ENCODE assay signal across 1 cellular context in the genomic region with DNA sequence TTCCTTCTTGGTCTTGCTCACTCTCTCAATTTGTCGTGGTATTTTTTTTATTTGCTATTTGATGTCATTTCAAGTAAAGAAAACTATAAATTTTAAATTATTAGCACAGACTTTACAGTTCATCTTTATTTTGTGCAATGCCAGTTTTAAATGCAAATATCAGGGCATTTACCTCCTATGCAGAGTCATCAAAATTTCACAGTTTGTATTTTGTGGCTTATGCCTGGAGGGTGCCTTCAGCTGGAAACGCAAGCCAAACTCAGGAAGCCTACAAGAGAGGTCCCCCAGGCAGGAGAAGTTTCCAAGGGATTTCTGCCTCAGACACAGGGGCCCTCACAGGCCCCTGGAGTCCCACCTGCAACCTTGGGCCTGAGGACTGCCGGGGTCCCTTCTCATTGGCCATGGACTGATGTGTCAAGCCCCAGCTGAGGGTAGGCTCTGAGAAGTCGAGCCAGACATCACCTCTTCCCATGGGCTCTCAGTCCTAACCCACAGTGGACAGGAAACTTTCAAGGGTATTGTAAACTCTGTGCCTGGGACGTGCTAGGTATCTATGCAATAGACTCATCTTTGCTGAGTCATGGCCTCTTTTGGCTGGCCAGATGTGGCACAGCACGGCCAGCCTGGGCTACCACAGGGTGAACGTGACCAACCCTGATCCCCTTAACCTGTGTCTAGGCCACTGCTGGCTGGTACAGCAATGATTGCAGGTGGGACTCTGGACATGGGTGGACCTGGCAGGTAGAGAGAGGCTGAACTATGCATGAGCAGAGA.
TF ChIP-seq lines count a peak whose summit lies in the region.

No MANE protein-coding gene starts in this region.

TF ChIP-seq in K562, 482 proteins besides CTCF, POLR2A, EP300 and RAD21 (continues in another document):
- TF ChIP-seq NFE2 (IDR thresholded peaks at IDR 0.05; ENCODE audit: low read depth) = peak; percentile 84
- no peak for TF ChIP-seq ZFP91 (CRISPR knock-in tag; IDR thresholded peaks at IDR 0.05)
- no peak for TF ChIP-seq RBM15 (IDR thresholded peaks at IDR 0.05; ENCODE audit: insufficient read depth, low read length)
- no peak for TF ChIP-seq ZNF121 (CRISPR knock-in tag; conservative IDR thresholded peaks at IDR 0.05)
- TF ChIP-seq JUNB (CRISPR knock-in tag; conservative IDR thresholded peaks at IDR 0.05) = no peak
- no peak for TF ChIP-seq HDAC6 (IDR thresholded peaks at IDR 0.05; ENCODE audit: low read depth, low read length)
- TF ChIP-seq LARP7 (IDR thresholded peaks at IDR 0.05) = no peak
- peak; percentile 71 for TF ChIP-seq NFE2L1 (tag; IDR thresholded peaks at IDR 0.05; ENCODE audit: borderline replicate concordance, low read depth)
- TF ChIP-seq YY1 (IDR thresholded peaks at IDR 0.05; ENCODE audit: borderline replicate concordance in 1 of 3, control insufficient read depth in 1 of 3, extremely low read depth in 1 of 3, insufficient read depth in 3 of 3, insufficient read length in 1 of 3, insufficient replicate concordance in 2 of 3, low read depth in 1 of 3, low read length in 2 of 3) = no peak
- no peak for TF ChIP-seq POLR2AphosphoS5 (IDR thresholded peaks at IDR 0.05; ENCODE audit: control insufficient read depth, insufficient read depth, low read depth, low read length)
- TF ChIP-seq ATF1 (CRISPR knock-in tag; IDR thresholded peaks at IDR 0.05) = no peak
- TF ChIP-seq ATF1 (tag; IDR thresholded peaks at IDR 0.05) = no peak
- TF ChIP-seq HSF4 (CRISPR knock-in tag; IDR thresholded peaks at IDR 0.05; ENCODE audit: borderline replicate concordance) = no peak
- TF ChIP-seq ZNF197 (CRISPR knock-in tag; IDR thresholded peaks at IDR 0.05; ENCODE audit: low read depth) = no peak
- no peak for TF ChIP-seq HNRNPK (IDR thresholded peaks at IDR 0.05; ENCODE audit: low read depth, low read length, poor library complexity, severe bottlenecking)
- TF ChIP-seq, protein P1, sequence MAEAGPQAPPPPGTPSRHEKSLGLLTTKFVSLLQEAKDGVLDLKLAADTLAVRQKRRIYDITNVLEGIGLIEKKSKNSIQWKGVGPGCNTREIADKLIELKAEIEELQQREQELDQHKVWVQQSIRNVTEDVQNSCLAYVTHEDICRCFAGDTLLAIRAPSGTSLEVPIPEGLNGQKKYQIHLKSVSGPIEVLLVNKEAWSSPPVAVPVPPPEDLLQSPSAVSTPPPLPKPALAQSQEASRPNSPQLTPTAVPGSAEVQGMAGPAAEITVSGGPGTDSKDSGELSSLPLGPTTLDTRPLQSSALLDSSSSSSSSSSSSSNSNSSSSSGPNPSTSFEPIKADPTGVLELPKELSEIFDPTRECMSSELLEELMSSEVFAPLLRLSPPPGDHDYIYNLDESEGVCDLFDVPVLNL (CRISPR knock-in tag; IDR thresholded peaks at IDR 0.05; ENCODE audit: low read depth) = no peak
- no peak for TF ChIP-seq NBN (IDR thresholded peaks at IDR 0.05; ENCODE audit: low read depth)
- no peak for TF ChIP-seq EWSR1 (IDR thresholded peaks at IDR 0.05; ENCODE audit: borderline replicate concordance, low read depth, partially characterized antibody)
- no peak for TF ChIP-seq ZNF507 (tag; conservative IDR thresholded peaks at IDR 0.05)
- TF ChIP-seq ZNF316 (IDR thresholded peaks at IDR 0.05) = peak; percentile 10; the same call in 1 of the 2 replicates
- TF ChIP-seq CBFB (CRISPR knock-in tag; IDR thresholded peaks at IDR 0.05) = no peak
- TF ChIP-seq MAFF (IDR thresholded peaks at IDR 0.05; ENCODE audit: low read length) = peak; percentile 72
- no peak for TF ChIP-seq ZKSCAN3 (CRISPR knock-in tag; IDR thresholded peaks at IDR 0.05)
- TF ChIP-seq HMG20A (CRISPR knock-in tag; conservative IDR thresholded peaks at IDR 0.05) = no peak
- TF ChIP-seq ZNF551 (CRISPR knock-in tag; IDR thresholded peaks at IDR 0.05) = no peak
- no peak for TF ChIP-seq THRAP3 (IDR thresholded peaks at IDR 0.05; ENCODE audit: borderline replicate concordance)
- no peak for TF ChIP-seq ZNF668 (CRISPR knock-in tag; IDR thresholded peaks at IDR 0.05)
- no peak for TF ChIP-seq TBP (optimal IDR thresholded peaks at IDR 0.05; ENCODE audit: low read depth, low read length)
- no peak for TF ChIP-seq TEAD1 (CRISPR knock-in tag; IDR thresholded peaks at IDR 0.05)
- TF ChIP-seq TCFL5 (CRISPR knock-in tag; conservative IDR thresholded peaks at IDR 0.05) = no peak
- TF ChIP-seq ZBTB33 (CRISPR knock-in tag; IDR thresholded peaks at IDR 0.05) = no peak
- TF ChIP-seq, protein P2, sequence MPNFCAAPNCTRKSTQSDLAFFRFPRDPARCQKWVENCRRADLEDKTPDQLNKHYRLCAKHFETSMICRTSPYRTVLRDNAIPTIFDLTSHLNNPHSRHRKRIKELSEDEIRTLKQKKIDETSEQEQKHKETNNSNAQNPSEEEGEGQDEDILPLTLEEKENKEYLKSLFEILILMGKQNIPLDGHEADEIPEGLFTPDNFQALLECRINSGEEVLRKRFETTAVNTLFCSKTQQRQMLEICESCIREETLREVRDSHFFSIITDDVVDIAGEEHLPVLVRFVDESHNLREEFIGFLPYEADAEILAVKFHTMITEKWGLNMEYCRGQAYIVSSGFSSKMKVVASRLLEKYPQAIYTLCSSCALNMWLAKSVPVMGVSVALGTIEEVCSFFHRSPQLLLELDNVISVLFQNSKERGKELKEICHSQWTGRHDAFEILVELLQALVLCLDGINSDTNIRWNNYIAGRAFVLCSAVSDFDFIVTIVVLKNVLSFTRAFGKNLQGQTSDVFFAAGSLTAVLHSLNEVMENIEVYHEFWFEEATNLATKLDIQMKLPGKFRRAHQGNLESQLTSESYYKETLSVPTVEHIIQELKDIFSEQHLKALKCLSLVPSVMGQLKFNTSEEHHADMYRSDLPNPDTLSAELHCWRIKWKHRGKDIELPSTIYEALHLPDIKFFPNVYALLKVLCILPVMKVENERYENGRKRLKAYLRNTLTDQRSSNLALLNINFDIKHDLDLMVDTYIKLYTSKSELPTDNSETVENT (CRISPR knock-in tag; IDR thresholded peaks at IDR 0.05) = no peak
- no peak for TF ChIP-seq RHOXF2B (CRISPR knock-in tag; conservative IDR thresholded peaks at IDR 0.05)
- TF ChIP-seq ERF (CRISPR knock-in tag; IDR thresholded peaks at IDR 0.05) = no peak
- TF ChIP-seq, protein P3, sequence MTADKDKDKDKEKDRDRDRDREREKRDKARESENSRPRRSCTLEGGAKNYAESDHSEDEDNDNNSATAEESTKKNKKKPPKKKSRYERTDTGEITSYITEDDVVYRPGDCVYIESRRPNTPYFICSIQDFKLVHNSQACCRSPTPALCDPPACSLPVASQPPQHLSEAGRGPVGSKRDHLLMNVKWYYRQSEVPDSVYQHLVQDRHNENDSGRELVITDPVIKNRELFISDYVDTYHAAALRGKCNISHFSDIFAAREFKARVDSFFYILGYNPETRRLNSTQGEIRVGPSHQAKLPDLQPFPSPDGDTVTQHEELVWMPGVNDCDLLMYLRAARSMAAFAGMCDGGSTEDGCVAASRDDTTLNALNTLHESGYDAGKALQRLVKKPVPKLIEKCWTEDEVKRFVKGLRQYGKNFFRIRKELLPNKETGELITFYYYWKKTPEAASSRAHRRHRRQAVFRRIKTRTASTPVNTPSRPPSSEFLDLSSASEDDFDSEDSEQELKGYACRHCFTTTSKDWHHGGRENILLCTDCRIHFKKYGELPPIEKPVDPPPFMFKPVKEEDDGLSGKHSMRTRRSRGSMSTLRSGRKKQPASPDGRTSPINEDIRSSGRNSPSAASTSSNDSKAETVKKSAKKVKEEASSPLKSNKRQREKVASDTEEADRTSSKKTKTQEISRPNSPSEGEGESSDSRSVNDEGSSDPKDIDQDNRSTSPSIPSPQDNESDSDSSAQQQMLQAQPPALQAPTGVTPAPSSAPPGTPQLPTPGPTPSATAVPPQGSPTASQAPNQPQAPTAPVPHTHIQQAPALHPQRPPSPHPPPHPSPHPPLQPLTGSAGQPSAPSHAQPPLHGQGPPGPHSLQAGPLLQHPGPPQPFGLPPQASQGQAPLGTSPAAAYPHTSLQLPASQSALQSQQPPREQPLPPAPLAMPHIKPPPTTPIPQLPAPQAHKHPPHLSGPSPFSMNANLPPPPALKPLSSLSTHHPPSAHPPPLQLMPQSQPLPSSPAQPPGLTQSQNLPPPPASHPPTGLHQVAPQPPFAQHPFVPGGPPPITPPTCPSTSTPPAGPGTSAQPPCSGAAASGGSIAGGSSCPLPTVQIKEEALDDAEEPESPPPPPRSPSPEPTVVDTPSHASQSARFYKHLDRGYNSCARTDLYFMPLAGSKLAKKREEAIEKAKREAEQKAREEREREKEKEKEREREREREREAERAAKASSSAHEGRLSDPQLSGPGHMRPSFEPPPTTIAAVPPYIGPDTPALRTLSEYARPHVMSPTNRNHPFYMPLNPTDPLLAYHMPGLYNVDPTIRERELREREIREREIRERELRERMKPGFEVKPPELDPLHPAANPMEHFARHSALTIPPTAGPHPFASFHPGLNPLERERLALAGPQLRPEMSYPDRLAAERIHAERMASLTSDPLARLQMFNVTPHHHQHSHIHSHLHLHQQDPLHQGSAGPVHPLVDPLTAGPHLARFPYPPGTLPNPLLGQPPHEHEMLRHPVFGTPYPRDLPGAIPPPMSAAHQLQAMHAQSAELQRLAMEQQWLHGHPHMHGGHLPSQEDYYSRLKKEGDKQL (CRISPR knock-in tag; IDR thresholded peaks at IDR 0.05; ENCODE audit: borderline replicate concordance) = no peak
- TF ChIP-seq, protein P4, sequence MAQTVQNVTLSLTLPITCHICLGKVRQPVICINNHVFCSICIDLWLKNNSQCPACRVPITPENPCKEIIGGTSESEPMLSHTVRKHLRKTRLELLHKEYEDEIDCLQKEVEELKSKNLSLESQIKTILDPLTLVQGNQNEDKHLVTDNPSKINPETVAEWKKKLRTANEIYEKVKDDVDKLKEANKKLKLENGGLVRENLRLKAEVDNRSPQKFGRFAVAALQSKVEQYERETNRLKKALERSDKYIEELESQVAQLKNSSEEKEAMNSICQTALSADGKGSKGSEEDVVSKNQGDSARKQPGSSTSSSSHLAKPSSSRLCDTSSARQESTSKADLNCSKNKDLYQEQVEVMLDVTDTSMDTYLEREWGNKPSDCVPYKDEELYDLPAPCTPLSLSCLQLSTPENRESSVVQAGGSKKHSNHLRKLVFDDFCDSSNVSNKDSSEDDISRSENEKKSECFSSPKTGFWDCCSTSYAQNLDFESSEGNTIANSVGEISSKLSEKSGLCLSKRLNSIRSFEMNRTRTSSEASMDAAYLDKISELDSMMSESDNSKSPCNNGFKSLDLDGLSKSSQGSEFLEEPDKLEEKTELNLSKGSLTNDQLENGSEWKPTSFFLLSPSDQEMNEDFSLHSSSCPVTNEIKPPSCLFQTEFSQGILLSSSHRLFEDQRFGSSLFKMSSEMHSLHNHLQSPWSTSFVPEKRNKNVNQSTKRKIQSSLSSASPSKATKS (CRISPR knock-in tag; IDR thresholded peaks at IDR 0.05) = no peak
- TF ChIP-seq ZNF764 (CRISPR knock-in tag; IDR thresholded peaks at IDR 0.05; ENCODE audit: low read depth) = no peak
- no peak for TF ChIP-seq TAL1 (IDR thresholded peaks at IDR 0.05)
- TF ChIP-seq ZNF217 (CRISPR knock-in tag; IDR thresholded peaks at IDR 0.05) = no peak
- TF ChIP-seq ARID4B (CRISPR knock-in tag; IDR thresholded peaks at IDR 0.05) = no peak
- no peak for TF ChIP-seq GTF2E2 (tag; IDR thresholded peaks at IDR 0.05)
- no peak for TF ChIP-seq POLR2H (tag; IDR thresholded peaks at IDR 0.05; ENCODE audit: low read depth)
